ENCODE assay signal across 9 cellular contexts in the genomic region with DNA sequence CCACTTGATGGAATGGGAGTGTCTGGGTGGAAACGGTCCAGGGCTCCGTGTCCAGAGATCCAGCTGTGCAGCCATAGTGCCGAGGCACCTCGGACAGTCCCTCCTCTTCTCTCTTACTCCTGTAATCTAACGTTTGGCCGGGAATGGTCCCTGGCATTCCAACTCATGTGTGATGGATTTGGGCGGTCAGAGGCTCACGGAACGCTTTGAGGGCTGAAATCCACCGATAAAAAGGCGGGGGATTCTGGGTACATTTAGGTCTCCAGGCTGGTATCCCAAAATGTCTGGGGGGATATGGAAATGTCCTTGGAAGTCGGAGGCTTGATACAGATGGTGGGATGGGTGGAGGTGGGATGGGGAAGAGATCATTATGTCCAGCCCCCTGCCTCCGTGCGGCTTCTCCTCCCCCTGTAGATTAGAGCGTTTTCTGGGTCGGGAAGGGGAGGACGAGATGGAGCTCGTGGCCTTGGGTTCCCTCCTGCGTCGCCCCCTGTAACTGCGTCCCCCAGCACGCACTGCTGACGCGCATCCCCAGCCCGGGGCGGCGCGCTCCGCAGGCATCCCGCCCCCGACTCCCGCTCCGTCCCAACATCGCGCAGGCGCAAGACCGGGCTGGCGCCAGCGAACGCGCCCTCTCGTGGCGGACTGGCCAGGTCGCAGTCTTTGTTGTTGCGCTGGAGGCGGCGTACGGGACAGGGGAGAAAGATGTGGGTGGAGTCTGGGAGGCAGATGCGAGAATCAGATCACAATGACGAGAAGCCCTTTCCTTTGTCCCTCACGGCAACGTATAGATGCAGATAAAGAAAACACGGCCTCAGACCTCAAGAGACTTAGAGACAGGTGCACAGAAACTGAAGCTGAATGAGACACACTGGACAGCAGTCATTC. TPM values are rescaled to one million over a fixed set of nuclear protein-coding genes. Genes with fewer than 3 reads are reported as not detected.
A peak's percentile ranks its signal among the peaks of the same experiment; 100 is the strongest.
DNase-seq lines count a peak whose midpoint lies in the region; ATAC-seq and TF ChIP-seq lines count a peak whose summit lies in the region.
"Had no signal": no experiment of that assay in that cellular context is flagged by ENCODE, and none has a peak within 500 bp of the region (broad histone marks: within the 10 kb centered on the region; RNA-seq: fewer than 3 reads in every experiment).

No MANE protein-coding gene starts in this region.

- TF ChIP-seq CTCF in CD14-positive monocyte (IDR thresholded peaks at IDR 0.05) (peak; percentile 90), dorsolateral prefrontal cortex (IDR thresholded peaks at IDR 0.05 in 54 of 56, conservative IDR thresholded peaks at IDR 0.05 in 2 of 56; ENCODE audit: low read depth in 1 of 56, partially characterized antibody in 56 of 56) (peak; percentile 88 to 99 (median 97)), lower lobe of right lung (IDR thresholded peaks at IDR 0.05) (peak; percentile 93)

- intact Hi-C loops in CD14-positive monocyte (cut with micrococcal nuclease), result loop anchor here in 1 of 2 donors (5.0 kb wide), 1 partner anchor 36 kb away; no protein-coding TSS in a partner anchor
- intact Hi-C loops in dorsolateral prefrontal cortex (cut with DNase I), result loop anchor here (1.0 to 10.0 kb wide), 3 partner anchors 9 to 136 kb away; a partner anchor contains a TSS
- intact Hi-C loops in lower lobe of right lung (cut with DNase I), result no loop called here

- H3K4me1 Mint-ChIP-seq in CD14-positive monocyte, result peaks cover 26% of the 10 kb centered on the region

- no peaks in the 10 kb centered on the region for H3K36me3 ChIP-seq in lower lobe of right lung

- H3K4me3 Mint-ChIP-seq in CD14-positive monocyte, result peak overlapping the region; percentile 69 to 89

- H3K27me3 Mint-ChIP-seq in CD14-positive monocyte (ENCODE audit: low read depth in 3 of 3), result peaks cover 9 to 32% (median 20%) of the 10 kb centered on the region in 3 donors

- H3K27me3 ChIP-seq in dorsolateral prefrontal cortex, result no peaks in the 10 kb centered on the region
- no peaks in the 10 kb centered on the region for H3K27me3 ChIP-seq in lower lobe of right lung (ENCODE audit: low read depth)

- peak overlapping the region; percentile 51 to 84 (median 68) for H3K4me3 ChIP-seq in dorsolateral prefrontal cortex
- peak overlapping the region; percentile 65 for H3K4me3 ChIP-seq in lower lobe of right lung

- H3K4me1 ChIP-seq in lower lobe of right lung, result peaks cover 19% of the 10 kb centered on the region

- no peaks in the 10 kb centered on the region for H3K36me3 Mint-ChIP-seq in CD14-positive monocyte

- ATAC-seq in GM19351 (IDR thresholded peaks at IDR 0.05; ENCODE audit: unreplicated experiment) (peak; percentile 86), lower lobe of right lung (peak; percentile 98 to 99)

- H3K9me3 ChIP-seq in lower lobe of right lung, result no peaks in the 10 kb centered on the region

- H3K27ac Mint-ChIP-seq in CD14-positive monocyte, result peak overlapping the region in 2 of 7 donors; percentile 48 to 63

- peaks cover 0 to 4% (median 0%) of the 10 kb centered on the region in 7 donors for H3K9me3 Mint-ChIP-seq in CD14-positive monocyte

- peak; percentile 86 for DNase-seq in CD14-positive monocyte (ENCODE audit: low spot score)
- peak; percentile 92 for DNase-seq in HK-2 (ENCODE audit: unreplicated experiment)
- peak; percentile 95 for DNase-seq in NCI-H774 (lab: John Stamatoyannopoulos, UW)
- peak; percentile 93 for DNase-seq in activated CD4-positive, alpha-beta T cell treated with anti-CD3 and anti-CD28 coated beads, Interleukin-2, amount 50 U/mL, for 4 hours
- DNase-seq in dorsolateral prefrontal cortex, result peak; percentile 83 to 96 (median 91)
- peak; percentile 92 for DNase-seq in lower lobe of right lung
- DNase-seq in stimulated activated CD4-positive, alpha-beta T cell treated with anti-CD3 and anti-CD28 coated beads, Interleukin-4, amount 100 ng/mL, for 48 hours (ENCODE audit: low read depth in 2 of 2), result peak; percentile 92 to 94

- peak overlapping the region in 56 of 59 donors; percentile 19 to 88 (median 73) for H3K27ac ChIP-seq in dorsolateral prefrontal cortex
- peak overlapping the region; percentile 43 for H3K27ac ChIP-seq in lower lobe of right lung

RNA-seq across cellular contexts. Expression of a gene that starts 4.5 kb away (rescaled TPM):
- polyA plus RNA-seq in CD14-positive monocyte, result under 1 TPM; 0.53 to 0.89 TPM
- 1 to 10 TPM in 57 of 120 experiments, under 1 TPM in 26, not detected in 37; 0.37 to 7.6 (median 1.3) TPM for total RNA-seq in dorsolateral prefrontal cortex
- 9.1 TPM for total RNA-seq in lower lobe of right lung
- total RNA-seq: glomerular endothelial cell had no signal

RNA-seq across cellular contexts. Expression of a gene that starts 10.8 kb away (rescaled TPM):
- 1 to 10 TPM in 1 of 2 donors, under 1 TPM in 1; 0.61 to 1.3 TPM for polyA plus RNA-seq in CD14-positive monocyte
- total RNA-seq in dorsolateral prefrontal cortex, result 100 to 1,000 TPM in 118 of 120 experiments, 10 to 100 TPM in 2; 74.6 to 225 (median 160) TPM
- total RNA-seq in lower lobe of right lung, result 92.6 TPM

RNA-seq across cellular contexts. Expression of a gene that starts 31.3 kb away (rescaled TPM):
- not detected for polyA plus RNA-seq in CD14-positive monocyte
- total RNA-seq in dorsolateral prefrontal cortex, result 100 to 1,000 TPM in 2 of 120 experiments, 10 to 100 TPM in 118; 17.9 to 122 (median 58.2) TPM
- 9.2 TPM for total RNA-seq in lower lobe of right lung

RNA-seq across cellular contexts. Expression of a gene that starts 40.2 kb away (rescaled TPM):
- not detected for polyA plus RNA-seq in CD14-positive monocyte
- total RNA-seq in dorsolateral prefrontal cortex, result 10 to 100 TPM in 16 of 120 experiments, 1 to 10 TPM in 95, under 1 TPM in 9; 0.25 to 23.1 (median 3.3) TPM
- total RNA-seq in lower lobe of right lung, result 142 TPM

Comparison
In these comparisons a context has a peak if more than half of its experiments do, and no peak if none do; other contexts are left out.
1. Peak in every context shown above with its lines: DNase-seq, ATAC-seq, H3K4me3 ChIP-seq and H3K27ac ChIP-seq.